21 cellular contexts compared by ENCODE assay signal in the genomic region with DNA sequence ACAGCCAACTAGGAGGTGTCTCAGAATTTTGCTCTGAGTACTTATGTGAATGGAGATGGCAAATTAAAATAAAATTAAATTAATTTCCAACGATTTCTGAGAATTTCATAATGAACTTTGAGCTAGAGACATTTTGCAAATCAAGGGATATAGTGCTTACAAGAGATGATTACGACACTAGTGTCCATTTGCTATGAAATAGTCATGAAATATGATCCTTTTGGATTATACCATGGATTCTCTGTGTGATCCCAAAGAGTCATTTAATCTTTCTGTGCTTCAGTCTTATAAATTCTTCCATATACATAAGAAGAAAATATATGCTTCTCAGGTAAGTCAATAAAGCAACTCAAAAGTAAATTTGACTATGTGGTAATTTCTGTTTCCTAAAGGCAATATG.
"Had no signal": no experiment of that assay in that cellular context is flagged by ENCODE, and none has a peak within 500 bp of the region (broad histone marks: within the 10 kb centered on the region; RNA-seq: fewer than 3 reads in every experiment).

No MANE protein-coding gene starts in this region.

- H3K4me3 ChIP-seq: left ventricle myocardium inferior, lung, ovary, right atrium auricular region, right lobe of liver, skin epidermis, stomach, testis, thyroid gland, transverse colon, upper lobe of left lung, vagina had no signal

- H3K4me1 ChIP-seq: left ventricle myocardium inferior, right atrium auricular region, right lobe of liver, stomach, testis, thyroid gland, transverse colon, upper lobe of left lung, vagina had no signal

- H3K27ac ChIP-seq: left ventricle myocardium inferior, ovary, right atrium auricular region, right lobe of liver, skin epidermis, stomach, testis, thyroid gland, transverse colon, upper lobe of left lung, vagina had no signal

- H3K9me3 ChIP-seq: left ventricle myocardium inferior, ovary, right atrium auricular region, right lobe of liver, stomach, testis, thyroid gland, transverse colon, upper lobe of left lung, vagina had no signal

- H3K36me3 ChIP-seq: left ventricle myocardium inferior, ovary, right atrium auricular region, right lobe of liver, stomach, thyroid gland, transverse colon, upper lobe of left lung, vagina had no signal

- DNase-seq: islet precursor cell; left ventricle myocardium inferior; mesendoderm; naive thymus-derived CD4-positive, alpha-beta T cell; ovary; right lobe of liver; stimulated activated CD4-positive, alpha-beta T cell treated with anti-CD3 and anti-CD28 coated beads, Interleukin-12 subunit alpha, Interleukin-12 subunit beta, amount 100 ng/mL, for 4 hours; stimulated activated CD4-positive, alpha-beta T cell treated with anti-CD3 and anti-CD28 coated beads, Interleukin-15, amount 100 ng/mL, for 24 hours; stimulated activated CD4-positive, alpha-beta T cell treated with anti-CD3 and anti-CD28 coated beads, Interleukin-2, amount 100 ng/mL, for 24 hours; stimulated activated CD4-positive, alpha-beta T cell treated with anti-CD3 and anti-CD28 coated beads, Interleukin-4, amount 100 ng/mL, for 1 hour; stimulated activated naive B cell treated with anti-CD40 and anti-IgM and Interleukin-4, amounts not matched to agents 10 μg/mL and 1 μg/mL and 100 μg/mL, for 72 hours; stimulated activated naive CD8-positive, alpha-beta T cell treated with anti-CD3 and anti-CD28 coated beads, Interleukin-15, Interleukin-2, amounts not matched to agents 100 U/mL and 50 U/mL, for 24 hours; stomach; testis; thyroid gland; transverse colon; upper lobe of left lung had no signal
